Comparison of ENCODE assay signal across 8 cellular contexts in genomic region chr2:215311625-215312394, GRCh38. TPM values are rescaled to one million over a fixed set of nuclear protein-coding genes. Genes with fewer than 3 reads are reported as not detected.
DNase-seq lines count a peak whose midpoint lies in the region; ATAC-seq and TF ChIP-seq lines count a peak whose summit lies in the region.

ATIC (plus strand) TSS chr2:215312059; CDS start chr2:215312143, 84 bp downstream.

- DNase-seq in AG04449 (ENCODE audit: low read depth, low spot score), result peak; percentile 47
- DNase-seq in NCI-H2227 treated with DMSO at 0.1 percent for 48 hours (lab: John Stamatoyannopoulos, UW), result peak; percentile 97
- peak; percentile 95 for DNase-seq in WTC11 (ENCODE audit: low spot score)
- peak; percentile 94 to 96 for DNase-seq in cardiac fibroblast (ENCODE audit: low read depth in 2 of 2)
- DNase-seq in iPS-NIHi7 (ENCODE audit: extremely low spot score), result peak; percentile 95
- DNase-seq in smooth muscle cell of the brain vasculature (ENCODE audit: low read depth, low spot score), result peak; percentile 79

- H3K27me3 Mint-ChIP-seq in WTC11 (ENCODE audit: low read depth), result no peaks in the 10 kb centered on the region

- POLR2A ChIA-PET in AG04449 (lab: Yijun Ruan, JAX) (no interaction called here), WTC11 (lab: Charles Lee) (interaction anchor here (0.5 to 0.9 kb wide), 5 partner anchors 9 to 1185 kb away, joined by 3 to 4 read pairs (median 3); no protein-coding TSS in a partner anchor)

- peaks cover 36% of the 10 kb centered on the region for H3K36me3 Mint-ChIP-seq in WTC11

- peaks cover 24% of the 10 kb centered on the region for H3K4me1 Mint-ChIP-seq in WTC11

- H3K9me3 Mint-ChIP-seq in WTC11, result peaks cover 9% of the 10 kb centered on the region

- H3K27ac Mint-ChIP-seq in WTC11, result peak within 1 kb of the TSS; percentile 97

- H3K4me3 ChIP-seq in AG04449 (ENCODE audit: low read depth, low read length), result peak within 1 kb of the TSS; percentile 76
- H3K4me3 ChIP-seq in cardiac fibroblast (replicated peaks in 1 of 2; ENCODE audit: low read depth in 2 of 2, low read length in 2 of 2), result peak within 1 kb of the TSS; percentile 60 to 78

- peak within 1 kb of the TSS; percentile 93 for H3K4me3 Mint-ChIP-seq in WTC11

- CTCF ChIA-PET in AG04449 (lab: Yijun Ruan, JAX) (interaction anchor here (1.0 kb wide), 1 partner anchor 11 kb away, joined by 3 read pairs; no protein-coding TSS in a partner anchor), WTC11 (lab: Charles Lee) (interaction anchor here (0.5 to 1.7 kb wide), 3 partner anchors 16 to 940 kb away, joined by 3 to 9 read pairs (median 4); no protein-coding TSS in a partner anchor)

- TF ChIP-seq CTCF in AG04449 (IDR thresholded peaks at IDR 0.05; ENCODE audit: insufficient read depth, low read length, missing control alignments) (peak; percentile 0), WTC11 (IDR thresholded peaks at IDR 0.05) (no peak), cardiac fibroblast (IDR thresholded peaks at IDR 0.05; ENCODE audit: low read depth, low read length) (no peak)

- peak; percentile 99 for ATAC-seq in GM18907 (IDR thresholded peaks at IDR 0.05; ENCODE audit: unreplicated experiment)
- ATAC-seq in HG03159 (IDR thresholded peaks at IDR 0.05; ENCODE audit: unreplicated experiment), result peak; percentile 98
- peak; percentile 98 for ATAC-seq in WTC11

TF ChIP-seq in WTC11, 78 proteins besides CTCF, POLR2A, EP300 and RAD21 (continues in another document):
- TF ChIP-seq FOXK1 (CRISPR knock-in tag; IDR thresholded peaks at IDR 0.05) (peak; percentile 93), ETV6 (CRISPR knock-in tag; IDR thresholded peaks at IDR 0.05) (peak; percentile 96), ELF4 (CRISPR knock-in tag; IDR thresholded peaks at IDR 0.05; ENCODE audit: low read depth) (peak; percentile 92; the same call in 1 of the 2 replicates), MYBL2 (CRISPR knock-in tag; IDR thresholded peaks at IDR 0.05) (peak; percentile 91), PRRX2 (CRISPR knock-in tag; IDR thresholded peaks at IDR 0.05) (no peak), ATF2 (CRISPR knock-in tag; IDR thresholded peaks at IDR 0.05; ENCODE audit: borderline replicate concordance, low read depth) (no peak; the same call in 1 of the 2 replicates), AFF4 (CRISPR knock-in tag; IDR thresholded peaks at IDR 0.05; ENCODE audit: borderline replicate concordance) (peak; percentile 72; the same call in 1 of the 2 replicates), ZBTB43 (CRISPR knock-in tag; IDR thresholded peaks at IDR 0.05) (peak; percentile 92), ATF1 (CRISPR knock-in tag; IDR thresholded peaks at IDR 0.05) (0 out of 2 replicates have a peak, but pooled peaks have one; percentile 88), ZBTB21 (CRISPR knock-in tag; IDR thresholded peaks at IDR 0.05; ENCODE audit: borderline replicate concordance) (peak; percentile 91), HMGXB4 (CRISPR knock-in tag; IDR thresholded peaks at IDR 0.05) (peak; percentile 91), ZNF532 (CRISPR knock-in tag; IDR thresholded peaks at IDR 0.05; ENCODE audit: borderline replicate concordance) (no peak), NFATC4 (CRISPR knock-in tag; IDR thresholded peaks at IDR 0.05) (no peak), ZNF232 (CRISPR knock-in tag; IDR thresholded peaks at IDR 0.05) (peak; percentile 93; the same call in 1 of the 2 replicates)

RNA-seq across cellular contexts. Expression of gene ATIC, which starts in this region (rescaled TPM):
- total RNA-seq in WTC11 (2021), result 285 to 309 TPM (median 290 TPM) in 3 replicates

Comparison
In these comparisons a context has a peak if more than half of its experiments do, and no peak if none do; other contexts are left out.
1. Peak in every context shown above with its lines: DNase-seq, ATAC-seq and H3K4me3 ChIP-seq.
2. DNase-seq: peak in every context shown above with its lines; median percentile 97 in NCI-H2227 treated with DMSO at 0.1 percent for 48 hours; 95 in WTC11; 95 in cardiac fibroblast; 95 in iPS-NIHi7; 79 in smooth muscle cell of the brain vasculature; 47 in AG04449.